8 cellular contexts compared by ENCODE assay signal in genomic region chr10:132536964-132537712, GRCh38. TPM values are rescaled to one million over a fixed set of nuclear protein-coding genes. Genes with fewer than 3 reads are reported as not detected.
DNase-seq lines count a peak whose midpoint lies in the region; ATAC-seq and TF ChIP-seq lines count a peak whose summit lies in the region.

No MANE protein-coding gene starts in this region.

- TF ChIP-seq CTCF in PC-3 (conservative IDR thresholded peaks at IDR 0.05; ENCODE audit: low read depth, low read length) = no peak
- peak; percentile 31 to 64 (median 44) for TF ChIP-seq CTCF in esophagus muscularis mucosa (IDR thresholded peaks at IDR 0.05)

- peaks cover 20% of the 10 kb centered on the region for H4K20me1 ChIP-seq in PC-3 (ENCODE audit: low read length)

- peaks cover 70% of the 10 kb centered on the region for H3K4me1 ChIP-seq in PC-3 (ENCODE audit: insufficient read depth, low read length)
- peaks cover 53 to 67% (median 63%) of the 10 kb centered on the region in 4 donors for H3K4me1 ChIP-seq in esophagus muscularis mucosa

- 0% methylated on average over 14 of the region's 95 CpGs for WGBS in esophagus muscularis mucosa

- no peak for TF ChIP-seq POLR2A in esophagus muscularis mucosa (IDR thresholded peaks at IDR 0.05; ENCODE audit: low read depth)

- peak; percentile 88 for ATAC-seq in GM21528 (IDR thresholded peaks at IDR 0.05; ENCODE audit: low FRiP score, unreplicated experiment)
- ATAC-seq in PC-3 = peak; percentile 66

- H3K36me3 ChIP-seq in PC-3 (ENCODE audit: low read depth, low read length) (no peaks in the 10 kb centered on the region), esophagus muscularis mucosa (no peaks in the 10 kb centered on the region)

- H3F3A ChIP-seq in PC-3 (ENCODE audit: low read length, unreplicated experiment) = no peaks in the 10 kb centered on the region

- TF ChIP-seq EP300 in esophagus muscularis mucosa (IDR thresholded peaks at IDR 0.05) = no peak

- H3K4me2 ChIP-seq in PC-3 (ENCODE audit: low read length) = peak overlapping the region; percentile 98

- peak overlapping the region; percentile 73 for H3K9ac ChIP-seq in PC-3 (ENCODE audit: low read length)

- POLR2A ChIA-PET in PC-3 (lab: Charles Lee; ENCODE audit: unreplicated experiment) = no interaction called here

- no TSS peak for BruUV-seq in PC-3 (replicated peaks; lab: Mats Ljungman, UMichigan)

- intact Hi-C loops in PC-3 (cut with micrococcal nuclease) = loop anchor here (1.0 to 5.0 kb wide), 2 partner anchors 35 to 80 kb away; no protein-coding TSS in a partner anchor
- intact Hi-C loops in esophagus muscularis mucosa (cut with DNase I) = loop anchor here (5.0 kb wide), 3 partner anchors 75 to 140 kb away; partner anchors contain the start of gene PWWP2B

- CTCF ChIA-PET in PC-3 (lab: Charles Lee) = no interaction called here

- DNase-seq in DMS153 (lab: John Stamatoyannopoulos, UW) = peak; percentile 96
- peak; percentile 86 for DNase-seq in HuH-7.5 (ENCODE audit: low spot score)
- DNase-seq in PC-3 = peak; percentile 97
- peak; percentile 100 for DNase-seq in activated T-cell treated with anti-CD3 and anti-CD28 coated beads, Interleukin-2, amount 50 U/mL, for 48 hours
- peak; percentile 100 for DNase-seq in esophagus muscularis mucosa (ENCODE audit: extremely low spot score)
- DNase-seq in myocyte (ENCODE audit: low read depth) = peak; percentile 99
- DNase-seq in stimulated activated CD8-positive, alpha-beta memory T cell treated with anti-CD3 and anti-CD28 coated beads, Interleukin-7, amount 100 ng/mL, for 4 hours (ENCODE audit: low read depth in 2 of 2) = peak; percentile 100

- peak overlapping the region; percentile 50 for H2AFZ ChIP-seq in PC-3 (ENCODE audit: low read length)

- H3K27ac ChIP-seq in PC-3 (ENCODE audit: low read length) (peak overlapping the region; percentile 24; the same call in 1 of the 2 replicates), esophagus muscularis mucosa (replicated peaks in 1 of 4) (peak overlapping the region; percentile 93 to 98 (median 96))

- peaks cover 62% of the 10 kb centered on the region for H3K79me2 ChIP-seq in PC-3 (ENCODE audit: low read length)

- H3K9me2 ChIP-seq in PC-3 (replicated peaks; ENCODE audit: low read length) = no peaks in the 10 kb centered on the region

- peak overlapping the region; percentile 69 for H3K4me3 ChIP-seq in PC-3 (ENCODE audit: low read length)
- H3K4me3 ChIP-seq in esophagus muscularis mucosa = peak overlapping the region; percentile 73 to 93 (median 83)

- H3K27me3 ChIP-seq in PC-3 (ENCODE audit: low read length) = no peaks in the 10 kb centered on the region
- H3K27me3 ChIP-seq in esophagus muscularis mucosa = no peaks in the 10 kb centered on the region

- H3K9me3 ChIP-seq in PC-3 (ENCODE audit: low read length) (no peaks in the 10 kb centered on the region), esophagus muscularis mucosa (no peaks in the 10 kb centered on the region)

RNA-seq across cellular contexts. Expression of gene INPP5A, which starts 0.4 kb away (rescaled TPM):
- total RNA-seq in PC-3 (2014; rRNA removed) (22.6 and 27.8 TPM in 2 replicates), esophagus muscularis mucosa (100 to 1,000 TPM; 234 to 301 (median 245) TPM), myocyte (15.8 and 48.6 TPM in 2 replicates)
- polyA plus RNA-seq in myocyte (2012) = 11.0 TPM

Comparison
In these comparisons a context has a peak if more than half of its experiments do, and no peak if none do; other contexts are left out.
1. Peak in every context shown above with its lines: DNase-seq, ATAC-seq, H3K4me3 ChIP-seq and H3K27ac ChIP-seq.